ENCODE assay signal across 8 cellular contexts in genomic region chr6:33197431-33198048, GRCh38. TPM values are rescaled to one million over a fixed set of nuclear protein-coding genes. Genes with fewer than 3 reads are reported as not detected.
DNase-seq lines count a peak whose midpoint lies in the region; ATAC-seq and FAIRE-seq lines count a peak whose summit lies in the region.

No MANE protein-coding gene starts in this region.

- H3K9me3 Mint-ChIP-seq in activated naive CD8-positive, alpha-beta T cell treated with anti-CD3 and anti-CD28 coated beads, Interleukin-2, amount 50 U/mL, for 24 hours: no peaks in the 10 kb centered on the region

- H3K4me2 ChIP-seq in skeletal muscle satellite cell (ENCODE audit: low read length): peak overlapping the region; percentile 97

- peak overlapping the region; percentile 52 for H3K4me3 Mint-ChIP-seq in activated naive CD8-positive, alpha-beta T cell treated with anti-CD3 and anti-CD28 coated beads, Interleukin-2, amount 50 U/mL, for 24 hours

- intact Hi-C loops in left ventricle myocardium superior (cut with micrococcal nuclease): no loop called here

- H3K27ac Mint-ChIP-seq in activated naive CD8-positive, alpha-beta T cell treated with anti-CD3 and anti-CD28 coated beads, Interleukin-2, amount 50 U/mL, for 24 hours: peak overlapping the region; percentile 93

- DNase-seq in COLO829 (ENCODE audit: low spot score) (peak; percentile 87), GM19239 (ENCODE audit: insufficient read length, low spot score) (peak; percentile 81), NCI-H69 (lab: John Stamatoyannopoulos, UW) (peak; percentile 75), left ventricle myocardium superior (peak; percentile 56)
- DNase-seq in activated naive CD8-positive, alpha-beta T cell treated with anti-CD3 and anti-CD28 coated beads, Interleukin-2, amount 50 U/mL, for 24 hours: no peak

- H3K9me3 ChIP-seq in skeletal muscle satellite cell (replicated peaks; ENCODE audit: low read length): no peaks in the 10 kb centered on the region

- peaks cover 24% of the 10 kb centered on the region for H3K4me1 ChIP-seq in skeletal muscle satellite cell (ENCODE audit: control insufficient read depth, insufficient read depth, low read length)

- peak; percentile 59 for FAIRE-seq in GM19239 (lab: Jason Lieb, UNC)

- H3K4me1 Mint-ChIP-seq in activated naive CD8-positive, alpha-beta T cell treated with anti-CD3 and anti-CD28 coated beads, Interleukin-2, amount 50 U/mL, for 24 hours: peaks cover 56% of the 10 kb centered on the region

- H3K4me3 ChIP-seq in skeletal muscle satellite cell (ENCODE audit: low read length): no peak overlapping the region

- peaks cover 38% of the 10 kb centered on the region for H3K36me3 Mint-ChIP-seq in activated naive CD8-positive, alpha-beta T cell treated with anti-CD3 and anti-CD28 coated beads, Interleukin-2, amount 50 U/mL, for 24 hours (ENCODE audit: low read depth)

- H3K27me3 ChIP-seq in skeletal muscle satellite cell (ENCODE audit: control insufficient read depth, insufficient read depth, low read length): peaks cover 5% of the 10 kb centered on the region

- peaks cover 50% of the 10 kb centered on the region for H3K36me3 ChIP-seq in skeletal muscle satellite cell (ENCODE audit: insufficient read depth, low read length)

- peak; percentile 62 for ATAC-seq in activated naive CD8-positive, alpha-beta T cell treated with anti-CD3 and anti-CD28 coated beads, Interleukin-2, amount 50 U/mL, for 24 hours
- ATAC-seq in left ventricle myocardium superior (peak; percentile 26), HG02938 (IDR thresholded peaks at IDR 0.05; ENCODE audit: unreplicated experiment) (no peak), GM18870 (IDR thresholded peaks at IDR 0.05; ENCODE audit: unreplicated experiment) (no peak)

- H3K9ac ChIP-seq in skeletal muscle satellite cell (ENCODE audit: low read depth, low read length): peak overlapping the region; percentile 7

- H3K27me3 Mint-ChIP-seq in activated naive CD8-positive, alpha-beta T cell treated with anti-CD3 and anti-CD28 coated beads, Interleukin-2, amount 50 U/mL, for 24 hours: peaks cover 2% of the 10 kb centered on the region

RNA-seq across cellular contexts. Expression of gene RXRB, which starts 2.9 kb away (rescaled TPM):
- total RNA-seq in left ventricle myocardium superior: 41.2 TPM
- 12.4 and 13.1 TPM in 2 replicates for total RNA-seq in skeletal muscle satellite cell (2012; rRNA removed)

RNA-seq across cellular contexts. Expression of gene SLC39A7, which starts 3.1 kb away (rescaled TPM):
- total RNA-seq in left ventricle myocardium superior: 47.7 TPM
- 70.3 and 84.7 TPM in 2 replicates for total RNA-seq in skeletal muscle satellite cell (2012; rRNA removed)

RNA-seq across cellular contexts. Expression of gene COL11A2, which starts 5.3 kb away (rescaled TPM):
- total RNA-seq in left ventricle myocardium superior: 1.9 TPM
- total RNA-seq in skeletal muscle satellite cell (2012; rRNA removed): under 0.01 and 0.22 TPM in 2 replicates

RNA-seq across cellular contexts. Expression of gene HSD17B8, which starts 6.9 kb away (rescaled TPM):
- total RNA-seq in left ventricle myocardium superior: 24.8 TPM
- 3.3 and 3.5 TPM in 2 replicates for total RNA-seq in skeletal muscle satellite cell (2012; rRNA removed)

RNA-seq across cellular contexts. Expression of gene RING1, which starts 10.8 kb away (rescaled TPM):
- 30.1 TPM for total RNA-seq in left ventricle myocardium superior
- total RNA-seq in skeletal muscle satellite cell (2012; rRNA removed): 19.4 and 20.0 TPM in 2 replicates

Comparison
In these comparisons a context has a peak if more than half of its experiments do, and no peak if none do; other contexts are left out.
1. ATAC-seq: peak in activated naive CD8-positive, alpha-beta T cell treated with anti-CD3 and anti-CD28 coated beads, Interleukin-2, amount 50 U/mL, for 24 hours (single experiment) and left ventricle myocardium superior (single experiment); none in HG02938 (single experiment) and GM18870 (single experiment).